9 cellular contexts compared by ENCODE assay signal in genomic region chr7:147861945-147862344, GRCh38.
"Had no signal": no experiment of that assay in that cellular context is flagged by ENCODE, and none has a peak within 500 bp of the region (broad histone marks: within the 10 kb centered on the region; RNA-seq: fewer than 3 reads in every experiment).

No MANE protein-coding gene starts in this region.

- DNase-seq: GM23248, GOT3, H7, H9, HCEC 1CT, HFFc6 had no signal

- H3K4me3 ChIP-seq: GM23248, GM23338, HAP-1 had no signal

- H3K27ac ChIP-seq: GM23248 had no signal

- H3K4me2 ChIP-seq: GM23338 had no signal

- ATAC-seq: GM23338, HCT116 had no signal

- H2AFZ ChIP-seq: GM23248, GM23338 had no signal

- H3K4me1 ChIP-seq: HAP-1 had no signal

- H3K9ac ChIP-seq: GM23248 had no signal

- H3K36me3 ChIP-seq: HAP-1 had no signal

- H3K9me3 ChIP-seq: HAP-1 had no signal
